Comparison of ENCODE assay signal across 10 cellular contexts in genomic region chr5:109739741-109740140, GRCh38. TPM values are rescaled to one million over a fixed set of nuclear protein-coding genes. Genes with fewer than 3 reads are reported as not detected.
A peak's percentile ranks its signal among the peaks of the same experiment; 100 is the strongest.
DNase-seq lines count a peak whose midpoint lies in the region; ATAC-seq and TF ChIP-seq lines count a peak whose summit lies in the region.
"Had no signal": no experiment of that assay in that cellular context is flagged by ENCODE, and none has a peak within 500 bp of the region (broad histone marks: within the 10 kb centered on the region; RNA-seq: fewer than 3 reads in every experiment).

No MANE protein-coding gene starts in this region.

- DNase-seq in ELR (ENCODE audit: low read depth) (peak; percentile 62), NCI-H524 (lab: John Stamatoyannopoulos, UW) (peak; percentile 50 to 85), dorsolateral prefrontal cortex (no peak), naive B cell (no peak), NCI-H1694 treated with DMSO at 0.1 percent for 48 hours (lab: John Stamatoyannopoulos, UW) (no peak)
- DNase-seq in stimulated activated CD4-positive, alpha-beta T cell treated with anti-CD3 and anti-CD28 coated beads, Interleukin-2, amount 100 ng/mL, for 48 hours = no peak
- DNase-seq: activated CD4-positive, alpha-beta T cell treated with anti-CD3 and anti-CD28 coated beads for 1 hour; NCI-H1417 had no signal

- peak overlapping the region in 1 of 8 donors; percentile 56 for H3K4me3 Mint-ChIP-seq in naive B cell

- H3K4me3 ChIP-seq in dorsolateral prefrontal cortex = peak overlapping the region in 10 of 59 donors; percentile 2 to 28 (median 12)

- peak overlapping the region in 53 of 59 donors; percentile 3 to 89 (median 66) for H3K27ac ChIP-seq in dorsolateral prefrontal cortex

- peaks cover 31 to 50% (median 41%) of the 10 kb centered on the region in 3 donors for H3K4me1 Mint-ChIP-seq in naive B cell

- peaks cover 0 to 1% (median 0%) of the 10 kb centered on the region in 7 donors for H3K9me3 Mint-ChIP-seq in naive B cell

- intact Hi-C loops in dorsolateral prefrontal cortex (cut with DNase I) = loop anchor here (5.0 to 10.0 kb wide), 2 partner anchors 45 to 47 kb away; no protein-coding TSS in a partner anchor

- no peaks in the 10 kb centered on the region for H3K27me3 ChIP-seq in dorsolateral prefrontal cortex

- H3K27me3 Mint-ChIP-seq in naive B cell = no peaks in the 10 kb centered on the region

- TF ChIP-seq CTCF in dorsolateral prefrontal cortex (IDR thresholded peaks at IDR 0.05 in 54 of 56, conservative IDR thresholded peaks at IDR 0.05 in 2 of 56; ENCODE audit: low read depth in 1 of 56, partially characterized antibody in 56 of 56) = no peak

- H3K36me3 Mint-ChIP-seq in naive B cell = peaks cover 20 to 29% of the 10 kb centered on the region in 2 donors

- H3K27ac Mint-ChIP-seq in naive B cell = peak overlapping the region in 4 of 6 donors; percentile 21 to 69 (median 48)

- no peak for ATAC-seq in naive B cell (ENCODE audit: low read depth in 2 of 2)
- no peak for ATAC-seq in HG03354 (IDR thresholded peaks at IDR 0.05; ENCODE audit: poor library complexity, severe bottlenecking, unreplicated experiment)
- no peak for ATAC-seq in GM19467 (IDR thresholded peaks at IDR 0.05; ENCODE audit: unreplicated experiment)

RNA-seq across cellular contexts. Expression of gene MAN2A1, which starts 50.0 kb away (rescaled TPM):
- 100 to 1,000 TPM in 71 of 120 experiments, 10 to 100 TPM in 49; 47.7 to 446 (median 107) TPM for total RNA-seq in dorsolateral prefrontal cortex
- 10 to 100 TPM in 5 of 6 donors, 1 to 10 TPM in 1; 8.4 to 20.6 (median 17.1) TPM for polyA plus RNA-seq in naive B cell (ENCODE audit: low read depth in 6 of 6)

Comparison
In these comparisons a context has a peak if more than half of its experiments do, and no peak if none do; other contexts are left out.
1. DNase-seq: peak in ELR (single experiment) and NCI-H524 (2 of 2); none in dorsolateral prefrontal cortex (0 of 10), naive B cell (single experiment), stimulated activated CD4-positive, alpha-beta T cell treated with anti-CD3 and anti-CD28 coated beads, Interleukin-2, amount 100 ng/mL, for 48 hours (0 of 2) and NCI-H1694 treated with DMSO at 0.1 percent for 48 hours (single experiment).